ENCODE assay signal across 8 cellular contexts in the genomic region with DNA sequence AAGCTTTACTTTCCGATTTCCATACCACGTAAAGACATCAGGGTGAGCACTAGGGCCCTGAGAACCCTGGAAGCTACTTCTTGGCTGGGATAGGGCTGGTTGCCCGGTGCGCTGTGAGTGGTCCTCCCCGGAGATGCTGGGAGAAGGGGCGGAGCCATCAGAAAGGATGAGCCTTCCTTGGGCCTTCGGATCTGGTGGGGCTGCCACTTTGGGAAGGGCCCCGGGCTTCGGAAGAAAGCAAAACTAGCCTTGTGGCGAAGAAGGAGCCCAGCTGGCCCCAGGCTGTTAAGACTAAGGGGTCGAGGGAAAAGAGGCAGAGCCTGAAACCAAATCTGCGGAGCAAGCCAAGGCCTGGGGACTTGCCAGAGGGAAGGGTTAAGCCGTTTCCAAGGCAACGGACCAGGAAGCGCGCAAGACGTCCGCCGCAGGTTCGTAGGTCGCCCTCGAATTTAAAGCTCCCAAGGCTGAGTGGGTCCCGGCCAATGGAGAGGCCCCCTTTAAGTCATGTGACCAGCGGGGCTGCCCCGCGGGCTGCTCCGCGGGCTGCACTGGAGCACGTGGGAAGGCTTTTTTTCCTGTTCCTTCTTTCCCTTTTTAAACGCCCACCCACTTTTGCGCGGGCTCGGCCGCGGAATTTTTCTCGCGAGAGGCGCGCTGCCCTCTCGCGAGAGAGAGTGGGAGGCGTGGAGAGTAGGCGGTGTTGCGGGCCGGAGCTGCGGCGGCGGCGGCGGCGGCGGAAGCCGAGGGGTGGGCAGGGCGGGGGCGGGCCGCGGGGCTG. TPM values are rescaled to one million over a fixed set of nuclear protein-coding genes. Genes with fewer than 3 reads are reported as not detected.
DNase-seq lines count a peak whose midpoint lies in the region; ATAC-seq, FAIRE-seq and TF ChIP-seq lines count a peak whose summit lies in the region.

No MANE protein-coding gene starts in this region.

- no peaks in the 10 kb centered on the region for H4K20me1 ChIP-seq in H1 (replicated peaks in 1 of 2; ENCODE audit: control insufficient read depth in 1 of 2, insufficient read depth in 2 of 2, low read length in 2 of 2)

- POLR2A ChIA-PET in H1 (lab: Charles Lee; ENCODE audit: partially characterized antibody), result interaction anchor here (0.7 to 2.4 kb wide), 6 partner anchors 9 to 49 kb away, joined by 3 to 12 read pairs (median 7); no protein-coding TSS in a partner anchor

- H3K4ac ChIP-seq in H1 (replicated peaks; ENCODE audit: insufficient read length, low read depth, low read length), result no peak overlapping the region

- H3K27ac Mint-ChIP-seq in memory B cell, result no peak overlapping the region

- peak overlapping the region; percentile 38 to 64 for H3K4me2 ChIP-seq in H1 (ENCODE audit: insufficient read depth in 1 of 2, low read depth in 2 of 2, low read length in 2 of 2)

- peak overlapping the region; percentile 54; the same call in 1 of the 2 replicates for H2AFZ ChIP-seq in H1 (ENCODE audit: low read length)

- no peaks in the 10 kb centered on the region for H3K9me3 Mint-ChIP-seq in memory B cell

- H3K23me2 ChIP-seq in H1 (ENCODE audit: low read depth, low read length), result peaks cover 3% of the 10 kb centered on the region; the same call in 1 of the 2 replicates

- no peak for TF ChIP-seq CTCF in H1 (IDR thresholded peaks at IDR 0.05; ENCODE audit: control extremely low read depth in 1 of 3, insufficient read depth in 1 of 3, low read depth in 1 of 3, low read length in 3 of 3)

- H3K9ac ChIP-seq in H1 (replicated peaks in 1 of 4; ENCODE audit: extremely low read depth in 1 of 4, low read depth in 3 of 4, low read length in 3 of 4), result peak overlapping the region in 3 of 4 experiments; percentile 39 to 78 (median 73); a peak in 6 of 7 replicates

- peak overlapping the region; percentile 83; the same call in 1 of the 2 replicates for H3K27ac ChIP-seq in H1 (ENCODE audit: low read depth, low read length)

- no peak overlapping the region for H2BK120ac ChIP-seq in H1 (replicated peaks; ENCODE audit: low read depth, low read length)

- H3K9me3 ChIP-seq in H1 (ENCODE audit: insufficient read depth in 2 of 2, low read depth in 1 of 2, low read length in 1 of 2), result peaks cover 0 to 8% of the 10 kb centered on the region in 2 experiments; a peak in 1 of 4 replicates

- TF ChIP-seq POLR2A in H1 (IDR thresholded peaks at IDR 0.05; ENCODE audit: control extremely low read depth in 1 of 2, low read depth in 2 of 2, low read length in 2 of 2), result peak in 1 of 2 experiments; percentile 69; a peak in 2 of 3 replicates

- no peak overlapping the region for H4K91ac ChIP-seq in H1 (replicated peaks; ENCODE audit: insufficient read length, low read length)

- H3K36me3 ChIP-seq in H1 (ENCODE audit: control insufficient read depth in 2 of 4, insufficient read depth in 4 of 4, low read length in 3 of 4), result no peaks in the 10 kb centered on the region

- H2BK12ac ChIP-seq in H1 (ENCODE audit: low read depth, low read length), result no peak overlapping the region

- H2AK5ac ChIP-seq in H1 (ENCODE audit: low read depth, low read length), result no peak overlapping the region

- ATAC-seq in GM21360 (IDR thresholded peaks at IDR 0.05; ENCODE audit: unreplicated experiment) (peak; percentile 85), memory B cell (ENCODE audit: low read depth) (peak; percentile 79)

- peaks cover 2 to 42% of the 10 kb centered on the region in 2 experiments; a peak in 3 of 4 replicates for H3K79me2 ChIP-seq in H1 (ENCODE audit: control insufficient read depth in 1 of 2, insufficient read depth in 2 of 2, low read length in 2 of 2)

- H2BK5ac ChIP-seq in H1 (ENCODE audit: low read depth, low read length), result no peak overlapping the region; the same call in 1 of the 2 replicates

- H3K27me3 Mint-ChIP-seq in memory B cell, result no peaks in the 10 kb centered on the region

- H3K4me1 ChIP-seq in H1 (replicated peaks in 1 of 4; ENCODE audit: control insufficient read depth in 3 of 4, insufficient read depth in 4 of 4, low read length in 3 of 4), result peaks cover 0 to 9% (median 2%) of the 10 kb centered on the region in 4 experiments; a peak in 2 of 7 replicates

- 0 out of 2 replicates have a peak overlapping the region, but pooled peaks have one; percentile 10 for H3K18ac ChIP-seq in H1 (ENCODE audit: extremely low read depth, low read length)

- TF ChIP-seq RAD21 in H1 (IDR thresholded peaks at IDR 0.05 in 1 of 2, conservative IDR thresholded peaks at IDR 0.05 in 1 of 2; ENCODE audit: low read depth in 2 of 2, low read length in 2 of 2), result no peak

- FAIRE-seq in H1 (lab: Jason Lieb, UNC), result peak; percentile 58

- H3K4me3 ChIP-seq in H1 (ENCODE audit: extremely low read depth in 1 of 4, insufficient read depth in 2 of 4, low read depth in 3 of 4, low read length in 4 of 4), result peak overlapping the region; percentile 62 to 75 (median 68)

- no peak overlapping the region for H2BK15ac ChIP-seq in H1 (ENCODE audit: low read length)

- no peaks in the 10 kb centered on the region for H3K27me3 ChIP-seq in H1 (replicated peaks in 1 of 4; ENCODE audit: control insufficient read depth in 3 of 4, extremely low read depth in 1 of 4, insufficient read depth in 3 of 4, low read length in 3 of 4)

- no peak overlapping the region for H2BK20ac ChIP-seq in H1 (ENCODE audit: low read length)

- TF ChIP-seq EP300 in H1 (IDR thresholded peaks at IDR 0.05; ENCODE audit: borderline replicate concordance in 1 of 2, low read depth in 2 of 2, low read length in 2 of 2), result no peak

- H4K8ac ChIP-seq in H1 (ENCODE audit: extremely low read depth, insufficient read depth, low read length), result no peak overlapping the region; the same call in 1 of the 2 replicates

- no peak overlapping the region for H3K14ac ChIP-seq in H1 (ENCODE audit: insufficient read length)

- WGBS in H1 (ENCODE audit: extremely low coverage in 1 of 2, insufficient coverage in 1 of 2, insufficient read length in 1 of 2, insufficient replicate concordance in 2 of 2, low coverage in 1 of 2, low lambda C conversion rate in 2 of 2, missing lambda C conversion rate in 1 of 2), 2 experiments, result 1% methylated on average over 30 of the region's 57 CpGs; no CpG with 5 or more reads in 1 of the 2 experiments

- H3K79me1 ChIP-seq in H1 (ENCODE audit: low read depth, low read length), result peaks cover 6% of the 10 kb centered on the region; the same call in 1 of the 2 replicates

- CTCF ChIA-PET in H1 (lab: Charles Lee; ENCODE audit: partially characterized antibody), result interaction anchor here (1.0 to 1.5 kb wide), 2 partner anchors 19 to 102 kb away, joined by 3 read pairs; no protein-coding TSS in a partner anchor

- no peaks in the 10 kb centered on the region for H3K36me3 Mint-ChIP-seq in memory B cell

- no peak overlapping the region for H4K5ac ChIP-seq in H1 (ENCODE audit: insufficient read length, low read depth, low read length)

- peaks cover 32% of the 10 kb centered on the region for H3K4me1 Mint-ChIP-seq in memory B cell

- peak; percentile 90 for DNase-seq in COLO829 (ENCODE audit: low spot score)
- peak; percentile 98 for DNase-seq in HT-29 (ENCODE audit: low spot score)
- DNase-seq in NK-92 treated with Interleukin-12 subunit alpha and Interleukin-12 subunit beta, amount 100 ng/mL, for 24 hours (lab: John Stamatoyannopoulos, UW), result peak; percentile 93
- DNase-seq in activated CD8-positive, alpha-beta memory T cell treated with anti-CD3 and anti-CD28 coated beads for 48 hours (ENCODE audit: low read depth in 2 of 3, low spot score in 2 of 3), result peak; percentile 75 to 91 (median 77)
- DNase-seq in H1 (ENCODE audit: low read depth in 1 of 2, low spot score in 2 of 2), result peak; percentile 89 to 96
- DNase-seq in memory B cell (ENCODE audit: low spot score in 2 of 2), result peak; percentile 86 to 94
- DNase-seq in stimulated activated CD8-positive, alpha-beta memory T cell treated with anti-CD3 and anti-CD28 coated beads, Interleukin-12 subunit alpha, Interleukin-12 subunit beta, amount 100 ng/mL, for 1 hour (ENCODE audit: low read depth), result peak; percentile 87

- H3K23ac ChIP-seq in H1 (ENCODE audit: insufficient read length), result no peak overlapping the region

- H3K4me3 Mint-ChIP-seq in memory B cell, result peak overlapping the region; percentile 97

- H3K56ac ChIP-seq in H1 (replicated peaks; ENCODE audit: insufficient read length, low read depth, low read length), result peak overlapping the region; percentile 32

TF ChIP-seq in H1, 55 proteins besides CTCF, POLR2A, EP300 and RAD21 (continues in another document):
- TF ChIP-seq BCL11A (IDR thresholded peaks at IDR 0.05; ENCODE audit: low read depth in 2 of 2, low read length in 2 of 2), result no peak
- peak; percentile 78 for TF ChIP-seq BACH1 (IDR thresholded peaks at IDR 0.05; ENCODE audit: low read length)
- 0 out of 2 replicates have a peak, but pooled peaks have one; percentile 53 for TF ChIP-seq TAF1 (IDR thresholded peaks at IDR 0.05; ENCODE audit: low read depth, low read length)
- TF ChIP-seq TBP (IDR thresholded peaks at IDR 0.05; ENCODE audit: low read depth, low read length), result peak; percentile 41; the same call in 1 of the 2 replicates
- TF ChIP-seq RBBP5 (IDR thresholded peaks at IDR 0.05; ENCODE audit: borderline replicate concordance, low read depth, low read length), result peak; percentile 39; the same call in 1 of the 2 replicates
- TF ChIP-seq EGR1 (IDR thresholded peaks at IDR 0.05; ENCODE audit: borderline replicate concordance, low read depth, low read length), result peak; percentile 83
- TF ChIP-seq BRCA1 (IDR thresholded peaks at IDR 0.05; ENCODE audit: low read depth, low read length), result peak; percentile 94
- peak in 1 of 2 experiments; percentile 91; a peak in 2 of 4 replicates for TF ChIP-seq HDAC2 (IDR thresholded peaks at IDR 0.05; ENCODE audit: borderline replicate concordance in 1 of 2, low read depth in 2 of 2, low read length in 2 of 2)
- TF ChIP-seq GTF2F1 (IDR thresholded peaks at IDR 0.05; ENCODE audit: borderline replicate concordance, low read depth, low read length), result 0 out of 2 replicates have a peak, but pooled peaks have one; percentile 60
- no peak; the same call in 1 of the 2 replicates for TF ChIP-seq POLR2AphosphoS5 (IDR thresholded peaks at IDR 0.05; ENCODE audit: low read depth, low read length)
- TF ChIP-seq TCF12 (IDR thresholded peaks at IDR 0.05; ENCODE audit: low read depth, low read length), result 0 out of 2 replicates have a peak, but pooled peaks have one; percentile 4
- 0 out of 2 replicates have a peak, but pooled peaks have one; percentile 45 for TF ChIP-seq SP1 (IDR thresholded peaks at IDR 0.05; ENCODE audit: low read depth, low read length)

RNA-seq across cellular contexts. Expression of a gene that starts 0.4 kb away (rescaled TPM):
- total RNA-seq in HT-29 (2014; rRNA removed; shearing (Covaris generic)), result 9.2 and 9.7 TPM in 2 replicates
- 21.7 and 21.9 TPM in 2 replicates for total RNA-seq in H1 (2021; fragmentation: NEBNext Ultra II Directional; extraction: Animal tissue kit (Norgen Biotek cat#: 25700))
- 2.7 and 4.5 TPM in 2 replicates for polyA plus RNA-seq in H1 (2011; rRNA removed)
- polyA plus RNA-seq in H1 (2011; cell fraction: cytosol; rRNA removed), result 6.7 TPM
- 3.8 TPM for polyA plus RNA-seq in H1 (2011; cell fraction: nucleus; rRNA removed)
- polyA plus RNA-seq in H1 (2012, experiment 1 of 2), result 4.3 to 10.0 TPM (median 6.2 TPM) in 4 replicates
- 0.45 TPM for polyA plus RNA-seq in H1 (2012, experiment 2 of 2)
- 7.2 TPM for polyA plus RNA-seq in H1 (2013, experiment 1 of 2)
- polyA plus RNA-seq in H1 (2013, experiment 2 of 2), result 6.7 TPM
- 27.2 and 42.9 TPM in 2 replicates for polyA minus RNA-seq in H1 (2011; rRNA and poly(A)+ RNA removed)
- polyA minus RNA-seq in H1 (2011; cell fraction: cytosol; rRNA and poly(A)+ RNA removed), result 13.8 TPM
- polyA minus RNA-seq in H1 (2011; cell fraction: nucleus; rRNA and poly(A)+ RNA removed), result 37.6 TPM

Comparison
In these comparisons a context has a peak if more than half of its experiments do, and no peak if none do; other contexts are left out.
1. Peak in every context shown above with its lines: DNase-seq, ATAC-seq, H3K4me3 ChIP-seq and H3K27ac ChIP-seq.